ENCODE assay signal across 24 cellular contexts in the genomic region with DNA sequence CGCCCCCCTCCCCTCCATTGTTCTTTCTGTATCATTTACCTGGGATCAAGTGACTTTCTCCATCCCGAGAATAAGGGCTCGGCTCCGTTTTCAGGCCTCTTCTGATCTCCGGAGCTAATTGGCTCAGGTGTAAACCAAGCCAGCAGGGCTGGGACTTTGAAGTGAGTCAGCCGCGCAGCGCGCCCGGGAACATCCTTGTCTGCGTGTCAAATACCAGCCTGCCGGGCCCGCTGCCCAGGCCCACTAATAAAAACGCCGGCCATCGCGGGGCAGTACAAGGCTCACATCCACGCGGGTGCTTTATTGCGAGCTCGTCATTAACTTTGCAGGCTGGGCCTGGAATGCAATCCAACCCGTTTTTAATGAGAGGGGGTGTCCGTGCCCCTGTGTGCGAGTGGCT.
DNase-seq lines count a peak whose midpoint lies in the region; ATAC-seq and TF ChIP-seq lines count a peak whose summit lies in the region.
"Had no signal": no experiment of that assay in that cellular context is flagged by ENCODE, and none has a peak within 500 bp of the region (broad histone marks: within the 10 kb centered on the region; RNA-seq: fewer than 3 reads in every experiment).

No MANE protein-coding gene starts in this region.

- H3K9ac ChIP-seq in neuronal stem cell (ENCODE audit: low read depth, low read length, poor library complexity): no peak overlapping the region

- TF ChIP-seq CTCF in RWPE2 (IDR thresholded peaks at IDR 0.05; ENCODE audit: poor library complexity, severe bottlenecking) (no peak), osteoblast (IDR thresholded peaks at IDR 0.05; ENCODE audit: extremely low read depth, low read depth, low read length) (no peak)

- H2BK15ac ChIP-seq in neuronal stem cell (ENCODE audit: low read length): no peak overlapping the region

- H4K91ac ChIP-seq in neuronal stem cell (ENCODE audit: low read depth, low read length, poor library complexity): no peak overlapping the region

- no peak overlapping the region for H4K8ac ChIP-seq in neuronal stem cell (ENCODE audit: low read depth, low read length)

- H3K27ac ChIP-seq in RWPE2 (ENCODE audit: poor library complexity, severe bottlenecking) (no peak overlapping the region), neuronal stem cell (replicated peaks; ENCODE audit: low read length) (no peak overlapping the region), osteoblast (ENCODE audit: low read depth, low read length) (no peak overlapping the region)
- H3K27ac ChIP-seq: C4-2B, esophagus muscularis mucosa, gastrocnemius medialis, testis had no signal

- H3K79me1 ChIP-seq in neuronal stem cell (ENCODE audit: low read depth, low read length): no peaks in the 10 kb centered on the region

- no peak overlapping the region for H3K14ac ChIP-seq in neuronal stem cell (ENCODE audit: low read length)

- H2BK120ac ChIP-seq in neuronal stem cell (ENCODE audit: low read depth, low read length): no peak overlapping the region

- H3K27me3 ChIP-seq in RWPE2 (ENCODE audit: insufficient read depth, poor library complexity, severe bottlenecking): peaks cover 8% of the 10 kb centered on the region
- no peaks in the 10 kb centered on the region for H3K27me3 ChIP-seq in neuronal stem cell (ENCODE audit: control insufficient read depth in 3 of 3, insufficient read depth in 3 of 3, low read depth in 1 of 3, low read length in 3 of 3)
- no peaks in the 10 kb centered on the region for H3K27me3 ChIP-seq in HAP-1 (ENCODE audit: low read depth)
- no peaks in the 10 kb centered on the region for H3K27me3 ChIP-seq in osteoblast (ENCODE audit: insufficient read depth, low read length)
- H3K27me3 ChIP-seq: gastrocnemius medialis, testis had no signal

- no peak overlapping the region for H3K4me2 ChIP-seq in neuronal stem cell (ENCODE audit: insufficient read depth, low read length, poor library complexity, severe bottlenecking)
- H3K4me2 ChIP-seq in osteoblast (ENCODE audit: insufficient read depth, low read length): no peak overlapping the region

- H3K18ac ChIP-seq in neuronal stem cell (ENCODE audit: low read length): no peak overlapping the region

- DNase-seq in ELF-1 (ENCODE audit: low read depth, low spot score) (peak; percentile 73), NCI-H146 (lab: John Stamatoyannopoulos, UW) (peak; percentile 69), RWPE2 (ENCODE audit: low spot score) (peak; percentile 64), neuronal stem cell (ENCODE audit: low spot score) (no peak), HAP-1 (ENCODE audit: low spot score in 2 of 2) (no peak), osteoblast (ENCODE audit: insufficient read length, low spot score, missing footprints) (no peak)
- DNase-seq: activated CD4-positive, alpha-beta T cell treated with anti-CD3 and anti-CD28 coated beads, Interleukin-2, amount 10 ng/mL, durations not matched to agents 7 days and 5 days; activated CD8-positive, alpha-beta memory T cell treated with anti-CD3 and anti-CD28 coated beads, Interleukin-2, amount 50 U/mL, for 4 hours; effector memory CD8-positive, alpha-beta T cell; gastrocnemius medialis; Kasumi-1; naive B cell; NCI-H1694; NCI-H524 treated with DMSO at 0.1 percent for 48 hours; OCI-M1; stimulated activated CD4-positive, alpha-beta T cell treated with anti-CD3 and anti-CD28 coated beads, Interleukin-2, amount 100 ng/mL, for 24 hours; stimulated activated naive B cell treated with anti-CD40 and anti-IgM and Interleukin-4, amounts not matched to agents 10 μg/mL and 1 μg/mL and 100 μg/mL, for 72 hours; testis had no signal

- H2BK5ac ChIP-seq in neuronal stem cell (ENCODE audit: low read length): no peak overlapping the region

- H2AK5ac ChIP-seq in neuronal stem cell (ENCODE audit: low read depth, low read length): no peak overlapping the region

- no peaks in the 10 kb centered on the region for H3K79me2 ChIP-seq in osteoblast (ENCODE audit: insufficient read depth, low read length)

- no peaks in the 10 kb centered on the region for H4K20me1 ChIP-seq in osteoblast (ENCODE audit: insufficient read depth, low read length)

- no peaks in the 10 kb centered on the region for H3K36me3 ChIP-seq in RWPE2 (ENCODE audit: low read depth)
- H3K36me3 ChIP-seq in neuronal stem cell (replicated peaks in 1 of 2; ENCODE audit: control insufficient read depth in 2 of 2, insufficient read depth in 2 of 2, low read length in 2 of 2): no peaks in the 10 kb centered on the region
- no peaks in the 10 kb centered on the region for H3K36me3 ChIP-seq in HAP-1 (replicated peaks)
- H3K36me3 ChIP-seq in osteoblast (ENCODE audit: insufficient read depth, low read length): no peaks in the 10 kb centered on the region
- H3K36me3 ChIP-seq: esophagus muscularis mucosa, gastrocnemius medialis had no signal

- no peak overlapping the region for H3K23ac ChIP-seq in neuronal stem cell (ENCODE audit: low read depth, low read length, poor library complexity)

- no CpG with 5 or more reads among the region's 24 CpGs for WGBS in neuronal stem cell (ENCODE audit: extremely low coverage in 2 of 2, insufficient read length in 2 of 2, insufficient replicate concordance in 1 of 2), 2 donors

- H2BK12ac ChIP-seq in neuronal stem cell (ENCODE audit: low read length): no peak overlapping the region

- H2AFZ ChIP-seq in neuronal stem cell (ENCODE audit: low read length) (peak overlapping the region; percentile 64), osteoblast (ENCODE audit: low read length) (no peak overlapping the region)

- H3K9me3 ChIP-seq in RWPE2 (ENCODE audit: severe bottlenecking) (peaks cover 8% of the 10 kb centered on the region), neuronal stem cell (replicated peaks in 1 of 2; ENCODE audit: control insufficient read depth in 2 of 2, insufficient read depth in 1 of 2, low read depth in 1 of 2, low read length in 2 of 2) (peaks cover 0 to 5% of the 10 kb centered on the region in 2 donors), HAP-1 (no peaks in the 10 kb centered on the region), osteoblast (ENCODE audit: low read depth, low read length) (peaks cover 6% of the 10 kb centered on the region)
- H3K9me3 ChIP-seq: esophagus muscularis mucosa, gastrocnemius medialis, testis had no signal

- H3K4ac ChIP-seq in neuronal stem cell (ENCODE audit: low read length): no peak overlapping the region

- no peaks in the 10 kb centered on the region for H3K4me1 ChIP-seq in RWPE2 (ENCODE audit: insufficient read depth, poor library complexity, severe bottlenecking)
- peaks cover 16 to 22% of the 10 kb centered on the region in 2 donors for H3K4me1 ChIP-seq in neuronal stem cell (ENCODE audit: control insufficient read depth in 2 of 2, insufficient read depth in 1 of 2, low read depth in 1 of 2, low read length in 2 of 2)
- H3K4me1 ChIP-seq in HAP-1: no peaks in the 10 kb centered on the region
- H3K4me1 ChIP-seq in osteoblast (ENCODE audit: insufficient read depth, low read length): no peaks in the 10 kb centered on the region
- H3K4me1 ChIP-seq: esophagus muscularis mucosa, gastrocnemius medialis, testis had no signal

- ATAC-seq in RWPE2 (ENCODE audit: low read depth): peak; percentile 80
- no peak for ATAC-seq in GM21723 (IDR thresholded peaks at IDR 0.05; ENCODE audit: unreplicated experiment)
- no peak for ATAC-seq in GM21515 (IDR thresholded peaks at IDR 0.05; ENCODE audit: unreplicated experiment)
- ATAC-seq: effector memory CD8-positive, alpha-beta T cell; gastrocnemius medialis; GM12878; HCT116; stimulated activated naive B cell treated with anti-CD40 and anti-IgM and Interleukin-4, amounts not matched to agents 10 μg/mL and 1 μg/mL and 100 μg/mL, for 72 hours had no signal

- in situ Hi-C loops in HAP-1 (cut with MboI; ENCODE audit: low sequenced_read_pairs): no loop called here

- H3K4me3 ChIP-seq in RWPE2 (ENCODE audit: severe bottlenecking) (no peak overlapping the region), neuronal stem cell (ENCODE audit: low read length in 2 of 2) (no peak overlapping the region), HAP-1 (no peak overlapping the region), osteoblast (ENCODE audit: insufficient read depth, low read length) (no peak overlapping the region)
- H3K4me3 ChIP-seq: esophagus muscularis mucosa, gastrocnemius medialis, GM12878 had no signal

Comparison
In these comparisons a context has a peak if more than half of its experiments do, and no peak if none do; other contexts are left out.
1. DNase-seq: peak in ELF-1 (single experiment), NCI-H146 (single experiment) and RWPE2 (single experiment); none in neuronal stem cell (single experiment), HAP-1 (0 of 2) and osteoblast (single experiment).